ENCODE assay signal across 3 cellular contexts in the genomic region with DNA sequence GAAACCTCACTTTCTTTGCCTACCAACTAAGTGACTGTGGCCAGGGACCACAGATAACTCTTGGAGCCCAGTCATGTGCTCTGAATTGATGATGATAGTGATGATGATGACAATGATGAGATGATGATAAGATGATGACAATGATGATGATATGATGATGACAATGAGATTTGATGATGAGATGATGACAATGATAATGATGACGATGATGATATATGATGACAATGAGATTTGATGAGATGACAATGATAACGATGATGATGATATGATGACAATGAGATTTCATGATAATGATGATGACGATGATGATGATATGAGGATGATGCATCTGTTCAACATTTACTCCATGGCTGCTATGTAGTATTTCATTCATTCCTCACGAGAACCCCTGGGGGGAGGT.
A peak's percentile ranks its signal among the peaks of the same experiment; 100 is the strongest.
TF ChIP-seq lines count a peak whose summit lies in the region.

No MANE protein-coding gene starts in this region.

TF ChIP-seq in HepG2, 621 proteins besides CTCF, POLR2A, EP300 and RAD21:
- TF ChIP-seq SRSF1 (optimal IDR thresholded peaks at IDR 0.05; ENCODE audit: low read depth, low read length) (no peak), MAFF (IDR thresholded peaks at IDR 0.05; ENCODE audit: low read depth, low read length) (peak; percentile 40; the same call in 1 of the 2 replicates), CREB1 (IDR thresholded peaks at IDR 0.05) (peak; percentile 98), CREB1 (CRISPR knock-in tag; IDR thresholded peaks at IDR 0.05) (no peak), ATF7 (IDR thresholded peaks at IDR 0.05) (peak; percentile 72; the same call in 1 of the 2 replicates), ATF7 (CRISPR knock-in tag; IDR thresholded peaks at IDR 0.05) (no peak), MAFK (conservative IDR thresholded peaks at IDR 0.05 in 1 of 2, IDR thresholded peaks at IDR 0.05 in 1 of 2; ENCODE audit: low read length in 2 of 2) (peak in 1 of 2 experiments; percentile 31; a peak in 2 of 4 replicates), BORCS8-MEF2B (CRISPR knock-in tag; IDR thresholded peaks at IDR 0.05) (no peak)
- TF ChIP-seq, protein P1, sequence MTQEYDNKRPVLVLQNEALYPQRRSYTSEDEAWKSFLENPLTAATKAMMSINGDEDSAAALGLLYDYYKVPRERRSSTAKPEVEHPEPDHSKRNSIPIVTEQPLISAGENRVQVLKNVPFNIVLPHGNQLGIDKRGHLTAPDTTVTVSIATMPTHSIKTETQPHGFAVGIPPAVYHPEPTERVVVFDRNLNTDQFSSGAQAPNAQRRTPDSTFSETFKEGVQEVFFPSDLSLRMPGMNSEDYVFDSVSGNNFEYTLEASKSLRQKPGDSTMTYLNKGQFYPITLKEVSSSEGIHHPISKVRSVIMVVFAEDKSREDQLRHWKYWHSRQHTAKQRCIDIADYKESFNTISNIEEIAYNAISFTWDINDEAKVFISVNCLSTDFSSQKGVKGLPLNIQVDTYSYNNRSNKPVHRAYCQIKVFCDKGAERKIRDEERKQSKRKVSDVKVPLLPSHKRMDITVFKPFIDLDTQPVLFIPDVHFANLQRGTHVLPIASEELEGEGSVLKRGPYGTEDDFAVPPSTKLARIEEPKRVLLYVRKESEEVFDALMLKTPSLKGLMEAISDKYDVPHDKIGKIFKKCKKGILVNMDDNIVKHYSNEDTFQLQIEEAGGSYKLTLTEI (CRISPR knock-in tag; conservative IDR thresholded peaks at IDR 0.05) = no peak
- TF ChIP-seq, protein P2, sequence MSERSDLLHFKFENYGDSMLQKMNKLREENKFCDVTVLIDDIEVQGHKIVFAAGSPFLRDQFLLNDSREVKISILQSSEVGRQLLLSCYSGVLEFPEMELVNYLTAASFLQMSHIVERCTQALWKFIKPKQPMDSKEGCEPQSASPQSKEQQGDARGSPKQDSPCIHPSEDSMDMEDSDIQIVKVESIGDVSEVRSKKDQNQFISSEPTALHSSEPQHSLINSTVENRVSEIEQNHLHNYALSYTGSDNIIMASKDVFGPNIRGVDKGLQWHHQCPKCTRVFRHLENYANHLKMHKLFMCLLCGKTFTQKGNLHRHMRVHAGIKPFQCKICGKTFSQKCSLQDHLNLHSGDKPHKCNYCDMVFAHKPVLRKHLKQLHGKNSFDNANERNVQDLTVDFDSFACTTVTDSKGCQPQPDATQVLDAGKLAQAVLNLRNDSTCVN (CRISPR knock-in tag; IDR thresholded peaks at IDR 0.05; ENCODE audit: borderline replicate concordance) = no peak

TF ChIP-seq in HEK293T, 16 proteins besides CTCF, POLR2A, EP300 and RAD21:
- TF ChIP-seq HDGF (IDR thresholded peaks at IDR 0.05; ENCODE audit: borderline replicate concordance) (no peak), SP1 (IDR thresholded peaks at IDR 0.05) (no peak), LEF1 (IDR thresholded peaks at IDR 0.05; ENCODE audit: borderline replicate concordance) (no peak), CTBP1 (IDR thresholded peaks at IDR 0.05; ENCODE audit: borderline replicate concordance) (peak; percentile 36; the same call in 1 of the 2 replicates), FOXK2 (IDR thresholded peaks at IDR 0.05) (no peak)
- TF ChIP-seq, protein P3, sequence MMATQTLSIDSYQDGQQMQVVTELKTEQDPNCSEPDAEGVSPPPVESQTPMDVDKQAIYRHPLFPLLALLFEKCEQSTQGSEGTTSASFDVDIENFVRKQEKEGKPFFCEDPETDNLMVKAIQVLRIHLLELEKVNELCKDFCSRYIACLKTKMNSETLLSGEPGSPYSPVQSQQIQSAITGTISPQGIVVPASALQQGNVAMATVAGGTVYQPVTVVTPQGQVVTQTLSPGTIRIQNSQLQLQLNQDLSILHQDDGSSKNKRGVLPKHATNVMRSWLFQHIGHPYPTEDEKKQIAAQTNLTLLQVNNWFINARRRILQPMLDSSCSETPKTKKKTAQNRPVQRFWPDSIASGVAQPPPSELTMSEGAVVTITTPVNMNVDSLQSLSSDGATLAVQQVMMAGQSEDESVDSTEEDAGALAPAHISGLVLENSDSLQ (IDR thresholded peaks at IDR 0.05) = peak; percentile 12; the same call in 1 of the 2 replicates

TF ChIP-seq in K562, 482 proteins besides CTCF, POLR2A, EP300 and RAD21:
- peak; percentile 83 for TF ChIP-seq ZNF316 (IDR thresholded peaks at IDR 0.05)
- TF ChIP-seq, protein P4, sequence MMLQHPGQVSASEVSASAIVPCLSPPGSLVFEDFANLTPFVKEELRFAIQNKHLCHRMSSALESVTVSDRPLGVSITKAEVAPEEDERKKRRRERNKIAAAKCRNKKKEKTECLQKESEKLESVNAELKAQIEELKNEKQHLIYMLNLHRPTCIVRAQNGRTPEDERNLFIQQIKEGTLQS (IDR thresholded peaks at IDR 0.05) = peak; percentile 49; the same call in 1 of the 2 replicates
- TF ChIP-seq, protein P4 (CRISPR knock-in tag; conservative IDR thresholded peaks at IDR 0.05) = no peak
- TF ChIP-seq MAFG (tag; conservative IDR thresholded peaks at IDR 0.05) = peak; percentile 50
- no peak for TF ChIP-seq MECOM (CRISPR knock-in tag; IDR thresholded peaks at IDR 0.05)
- no peak for TF ChIP-seq ATF1 (CRISPR knock-in tag; IDR thresholded peaks at IDR 0.05)
- peak; percentile 61; the same call in 1 of the 2 replicates for TF ChIP-seq ATF1 (tag; IDR thresholded peaks at IDR 0.05)
